ENCODE assay signal across 18 cellular contexts in genomic region chr13:46185634-46186033, GRCh38. TPM values are rescaled to one million over a fixed set of nuclear protein-coding genes. Genes with fewer than 3 reads are reported as not detected.
A peak's percentile ranks its signal among the peaks of the same experiment; 100 is the strongest.
DNase-seq lines count a peak whose midpoint lies in the region; ATAC-seq lines count a peak whose summit lies in the region.
"Had no signal": no experiment of that assay in that cellular context is flagged by ENCODE, and none has a peak within 500 bp of the region (broad histone marks: within the 10 kb centered on the region; RNA-seq: fewer than 3 reads in every experiment).

No MANE protein-coding gene starts in this region.

- H3K27ac Mint-ChIP-seq in activated naive CD8-positive, alpha-beta T cell: peak overlapping the region; percentile 93
- H3K27ac Mint-ChIP-seq in activated naive CD8-positive, alpha-beta T cell treated with anti-CD3 and anti-CD28 coated beads, Interleukin-2, amount 50 U/mL, for 24 hours: no peak overlapping the region
- peak overlapping the region; percentile 99 for H3K27ac Mint-ChIP-seq in activated CD4-positive, alpha-beta memory T cell treated with anti-CD3 and anti-CD28 coated beads, Interleukin-2, amount 10 ng/mL, durations not matched to agents 7 days and 5 days
- H3K27ac Mint-ChIP-seq in immature natural killer cell: peak overlapping the region; percentile 92 to 99 (median 94)
- H3K27ac Mint-ChIP-seq: HFFc6 had no signal

- no peak overlapping the region for H3K4me3 Mint-ChIP-seq in activated naive CD8-positive, alpha-beta T cell
- H3K4me3 Mint-ChIP-seq in activated naive CD8-positive, alpha-beta T cell treated with anti-CD3 and anti-CD28 coated beads, Interleukin-2, amount 50 U/mL, for 24 hours: no peak overlapping the region
- H3K4me3 Mint-ChIP-seq in activated CD4-positive, alpha-beta memory T cell treated with anti-CD3 and anti-CD28 coated beads, Interleukin-2, amount 10 ng/mL, durations not matched to agents 7 days and 5 days: no peak overlapping the region
- H3K4me3 Mint-ChIP-seq in immature natural killer cell: no peak overlapping the region
- H3K4me3 Mint-ChIP-seq: HFFc6 had no signal

- no peak for ATAC-seq in activated naive CD8-positive, alpha-beta T cell treated with anti-CD3 and anti-CD28 coated beads, Interleukin-2, amount 50 U/mL, for 24 hours
- ATAC-seq in activated CD4-positive, CD25-positive, alpha-beta regulatory T cell treated with anti-CD3 and anti-CD28 coated beads, Interleukin-2, amount 50 U/mL, for 24 hours: no peak
- ATAC-seq in esophagus mucosa: no peak

- H3K27me3 Mint-ChIP-seq in activated naive CD8-positive, alpha-beta T cell: no peaks in the 10 kb centered on the region
- no peaks in the 10 kb centered on the region for H3K27me3 Mint-ChIP-seq in activated naive CD8-positive, alpha-beta T cell treated with anti-CD3 and anti-CD28 coated beads, Interleukin-2, amount 50 U/mL, for 24 hours
- H3K27me3 Mint-ChIP-seq in activated CD4-positive, alpha-beta memory T cell treated with anti-CD3 and anti-CD28 coated beads, Interleukin-2, amount 10 ng/mL, durations not matched to agents 7 days and 5 days: no peaks in the 10 kb centered on the region
- peaks cover 12 to 14% (median 14%) of the 10 kb centered on the region in 3 donors for H3K27me3 Mint-ChIP-seq in immature natural killer cell (ENCODE audit: low read depth in 3 of 3)

- H3K4me1 Mint-ChIP-seq in activated naive CD8-positive, alpha-beta T cell (ENCODE audit: low read depth): peaks cover 33% of the 10 kb centered on the region
- peaks cover 36% of the 10 kb centered on the region for H3K4me1 Mint-ChIP-seq in activated naive CD8-positive, alpha-beta T cell treated with anti-CD3 and anti-CD28 coated beads, Interleukin-2, amount 50 U/mL, for 24 hours
- peaks cover 36% of the 10 kb centered on the region for H3K4me1 Mint-ChIP-seq in activated CD4-positive, alpha-beta memory T cell treated with anti-CD3 and anti-CD28 coated beads, Interleukin-2, amount 10 ng/mL, durations not matched to agents 7 days and 5 days
- H3K4me1 Mint-ChIP-seq in immature natural killer cell: peaks cover 39 to 40% of the 10 kb centered on the region in 2 donors

- in situ Hi-C loops in G401 (cut with HindIII; ENCODE audit: low sequenced_read_pairs): no loop called here

- H3K9me3 Mint-ChIP-seq in activated naive CD8-positive, alpha-beta T cell (ENCODE audit: low read depth): no peaks in the 10 kb centered on the region
- H3K9me3 Mint-ChIP-seq in activated naive CD8-positive, alpha-beta T cell treated with anti-CD3 and anti-CD28 coated beads, Interleukin-2, amount 50 U/mL, for 24 hours: no peaks in the 10 kb centered on the region
- no peaks in the 10 kb centered on the region for H3K9me3 Mint-ChIP-seq in activated CD4-positive, alpha-beta memory T cell treated with anti-CD3 and anti-CD28 coated beads, Interleukin-2, amount 10 ng/mL, durations not matched to agents 7 days and 5 days
- peaks cover 0 to 3% (median 0%) of the 10 kb centered on the region in 6 donors for H3K9me3 Mint-ChIP-seq in immature natural killer cell
- H3K9me3 Mint-ChIP-seq: HFFc6 had no signal

- DNase-seq in activated naive CD8-positive, alpha-beta T cell treated with anti-CD3 and anti-CD28 coated beads, Interleukin-2, amount 50 U/mL, for 24 hours: no peak
- no peak for DNase-seq in activated CD4-positive, alpha-beta memory T cell treated with anti-CD3 and anti-CD28 coated beads, Interleukin-2, amount 10 ng/mL, durations not matched to agents 7 days and 5 days
- DNase-seq in immature natural killer cell (no peak), NCI-H2227 treated with DMSO at 0.1 percent for 48 hours (lab: John Stamatoyannopoulos, UW) (no peak), G401 (ENCODE audit: low spot score) (no peak)
- DNase-seq: DMS79 treated with DMSO at 0.1 percent for 48 hours, H7, HFFc6, IMR-90, Karpas-422, NCI-H1436, NCI-H1930, NCI-H526, PC-9 had no signal

- CTCF ChIA-PET in activated CD4-positive, alpha-beta memory T cell treated with anti-CD3 and anti-CD28 coated beads, Interleukin-2, amount 10 ng/mL, durations not matched to agents 7 days and 5 days (lab: Charles Lee): interaction anchor here (0.9 to 3.3 kb wide), 8 partner anchors 9 to 99 kb away, joined by 3 to 13 read pairs (median 4); no protein-coding TSS in a partner anchor

- H3K36me3 Mint-ChIP-seq in activated naive CD8-positive, alpha-beta T cell: peaks cover 2% of the 10 kb centered on the region
- peaks cover 7% of the 10 kb centered on the region for H3K36me3 Mint-ChIP-seq in activated naive CD8-positive, alpha-beta T cell treated with anti-CD3 and anti-CD28 coated beads, Interleukin-2, amount 50 U/mL, for 24 hours (ENCODE audit: low read depth)
- H3K36me3 Mint-ChIP-seq in activated CD4-positive, alpha-beta memory T cell treated with anti-CD3 and anti-CD28 coated beads, Interleukin-2, amount 10 ng/mL, durations not matched to agents 7 days and 5 days (ENCODE audit: low read depth): peaks cover 11% of the 10 kb centered on the region
- H3K36me3 Mint-ChIP-seq in immature natural killer cell: peaks cover 0 to 3% (median 0%) of the 10 kb centered on the region in 3 donors

- POLR2A ChIA-PET in activated CD4-positive, alpha-beta memory T cell treated with anti-CD3 and anti-CD28 coated beads, Interleukin-2, amount 10 ng/mL, durations not matched to agents 7 days and 5 days (lab: Charles Lee): interaction anchor here (1.0 to 1.3 kb wide), 4 partner anchors 8 to 25 kb away, joined by 3 to 8 read pairs (median 5); no protein-coding TSS in a partner anchor

RNA-seq across cellular contexts. Expression of gene LCP1, which starts 3.7 kb away (rescaled TPM):
- total RNA-seq in activated CD4-positive, alpha-beta memory T cell treated with anti-CD3 and anti-CD28 coated beads, Interleukin-2, amount 10 ng/mL, durations not matched to agents 7 days and 5 days: 1,000 to 10,000 TPM; 1,272 to 1,280 TPM
- polyA plus RNA-seq in immature natural killer cell: 1,000 to 10,000 TPM; 1,594 to 2,414 (median 2,262) TPM
- not detected in 2 replicates for total RNA-seq in G401 (2014; rRNA removed; shearing (Covaris generic))
- total RNA-seq in esophagus mucosa: 5.3 TPM
- total RNA-seq: IMR-90 had no signal
- polyA plus RNA-seq: IMR-90 had no signal

RNA-seq across cellular contexts. Expression of gene LRRC63, which starts 26.1 kb away (rescaled TPM):
- 1 to 10 TPM in 1 of 2 experiments, under 1 TPM in 1; 0.83 to 1.1 TPM for total RNA-seq in activated CD4-positive, alpha-beta memory T cell treated with anti-CD3 and anti-CD28 coated beads, Interleukin-2, amount 10 ng/mL, durations not matched to agents 7 days and 5 days
- polyA plus RNA-seq in immature natural killer cell: 1 to 10 TPM in 1 of 3 donors, under 1 TPM in 2; 0.10 to 1.1 (median 0.12) TPM
- not detected in 2 replicates for total RNA-seq in G401 (2014; rRNA removed; shearing (Covaris generic))
- total RNA-seq in esophagus mucosa: not detected
- total RNA-seq: H7, HFFc6, IMR-90, MCF 10A, PC-9 had no signal
- polyA plus RNA-seq: IMR-90 had no signal

Comparison
In these comparisons a context has a peak if more than half of its experiments do, and no peak if none do; other contexts are left out.
1. RNA of gene LCP1, which starts 3.7 kb away (total RNA-seq): 1,272 to 1,280 TPM in activated CD4-positive, alpha-beta memory T cell treated with anti-CD3 and anti-CD28 coated beads, Interleukin-2, amount 10 ng/mL, durations not matched to agents 7 days and 5 days; 5.3 TPM in esophagus mucosa (single experiment) and not detected in G401; every median in the first group is over 100 times any median in the second.